Comparison of ENCODE assay signal across 9 cellular contexts in genomic region chr2:223053431-223054192, GRCh38. TPM values are rescaled to one million over a fixed set of nuclear protein-coding genes. Genes with fewer than 3 reads are reported as not detected.
DNase-seq lines count a peak whose midpoint lies in the region; ATAC-seq, FAIRE-seq and TF ChIP-seq lines count a peak whose summit lies in the region.
"Had no signal": no experiment of that assay in that cellular context is flagged by ENCODE, and none has a peak within 500 bp of the region (broad histone marks: within the 10 kb centered on the region; RNA-seq: fewer than 3 reads in every experiment).

No MANE protein-coding gene starts in this region.

- peak overlapping the region; percentile 52 to 64 (median 63) for H3K4me3 ChIP-seq in esophagus muscularis mucosa
- no peak overlapping the region for H3K4me3 ChIP-seq in neural progenitor cell
- H3K4me3 ChIP-seq in tibial nerve = peak overlapping the region; percentile 28 to 54 (median 40)

- TF ChIP-seq CTCF in esophagus muscularis mucosa (IDR thresholded peaks at IDR 0.05) (no peak), neural progenitor cell (IDR thresholded peaks at IDR 0.05) (no peak), tibial nerve (IDR thresholded peaks at IDR 0.05) (no peak)

- H3K4me2 ChIP-seq in neural progenitor cell = no peak overlapping the region

- no peaks in the 10 kb centered on the region for H3K79me2 ChIP-seq in neural progenitor cell (ENCODE audit: low read depth)

- H3K27ac Mint-ChIP-seq in T-helper 17 cell (no peak overlapping the region), neural progenitor cell (peak overlapping the region; percentile 69)

- H3K36me3 Mint-ChIP-seq in T-helper 17 cell (ENCODE audit: low read depth) (no peaks in the 10 kb centered on the region), neural progenitor cell (no peaks in the 10 kb centered on the region)

- H3K9me3 Mint-ChIP-seq in neural progenitor cell = peaks cover 3% of the 10 kb centered on the region

- H3K4me1 Mint-ChIP-seq in T-helper 17 cell = no peaks in the 10 kb centered on the region
- H3K4me1 Mint-ChIP-seq in neural progenitor cell = peaks cover 43% of the 10 kb centered on the region

- no peaks in the 10 kb centered on the region for H3F3A ChIP-seq in neural progenitor cell (ENCODE audit: low read depth)

- TF ChIP-seq POLR2A in esophagus muscularis mucosa (IDR thresholded peaks at IDR 0.05; ENCODE audit: low read depth) = no peak
- TF ChIP-seq POLR2A in tibial nerve (IDR thresholded peaks at IDR 0.05) = no peak
- no peak for TF ChIP-seq POLR2A in GM12891 (IDR thresholded peaks at IDR 0.05; ENCODE audit: low read depth, low read length)

- no peak overlapping the region for H3K9ac ChIP-seq in neural progenitor cell

- no peak overlapping the region for H2AFZ ChIP-seq in neural progenitor cell (replicated peaks)

- no peaks in the 10 kb centered on the region for H4K20me1 ChIP-seq in neural progenitor cell (ENCODE audit: low read depth)

- no peak for TF ChIP-seq EP300 in esophagus muscularis mucosa (IDR thresholded peaks at IDR 0.05)
- peak in 1 of 2 donors; percentile 41 for TF ChIP-seq EP300 in tibial nerve (IDR thresholded peaks at IDR 0.05)

- H3K27ac ChIP-seq in esophagus muscularis mucosa (replicated peaks in 1 of 4) (peak overlapping the region; percentile 86 to 92 (median 90)), neural progenitor cell (no peak overlapping the region), tibial nerve (peak overlapping the region; percentile 67 to 92 (median 76))

- no peak for ATAC-seq in T-helper 17 cell
- ATAC-seq in HG03521 (IDR thresholded peaks at IDR 0.05; ENCODE audit: unreplicated experiment) = no peak

- H3K27me3 Mint-ChIP-seq in T-helper 17 cell (peaks cover 23% of the 10 kb centered on the region), neural progenitor cell (ENCODE audit: insufficient read depth, low read depth) (peaks cover 4% of the 10 kb centered on the region)

- peaks cover 10 to 77% (median 75%) of the 10 kb centered on the region in 4 donors for H3K4me1 ChIP-seq in esophagus muscularis mucosa
- H3K4me1 ChIP-seq in neural progenitor cell = peaks cover 10% of the 10 kb centered on the region
- H3K4me1 ChIP-seq in tibial nerve = peaks cover 0 to 64% (median 17%) of the 10 kb centered on the region in 4 donors

- no peaks in the 10 kb centered on the region for H3K27me3 ChIP-seq in esophagus muscularis mucosa
- no peaks in the 10 kb centered on the region for H3K27me3 ChIP-seq in neural progenitor cell
- H3K27me3 ChIP-seq in tibial nerve = no peaks in the 10 kb centered on the region

- H3K9me3 ChIP-seq in T-helper 17 cell (ENCODE audit: control insufficient read depth, low read length, poor library complexity, severe bottlenecking) (no peaks in the 10 kb centered on the region), esophagus muscularis mucosa (no peaks in the 10 kb centered on the region), neural progenitor cell (ENCODE audit: low read depth) (no peaks in the 10 kb centered on the region), tibial nerve (no peaks in the 10 kb centered on the region)

- intact Hi-C loops in esophagus muscularis mucosa (cut with DNase I) = loop anchor here (5.0 kb wide), 1 partner anchor 61 kb away; no protein-coding TSS in a partner anchor

- 45% methylated on average over 13 of the region's 16 CpGs for WGBS in esophagus muscularis mucosa
- WGBS in tibial nerve, 2 donors = 56 to 58% methylated on average over 16 of the region's 16 CpGs

- H3K36me3 ChIP-seq in esophagus muscularis mucosa (no peaks in the 10 kb centered on the region), neural progenitor cell (no peaks in the 10 kb centered on the region), tibial nerve (no peaks in the 10 kb centered on the region)

- DNase-seq in T-helper 17 cell (no peak), esophagus muscularis mucosa (ENCODE audit: extremely low spot score) (peak; percentile 89), neural progenitor cell (ENCODE audit: low spot score) (no peak), tibial nerve (ENCODE audit: low spot score in 2 of 2) (no peak), GM12891 (ENCODE audit: insufficient read length, low spot score) (no peak), NCI-H146 treated with DMSO at 0.1 percent for 48 hours (lab: John Stamatoyannopoulos, UW; ENCODE audit: unreplicated experiment) (no peak)
- DNase-seq: NCI-H524; stimulated activated CD4-positive, alpha-beta T cell treated with anti-CD3 and anti-CD28 coated beads, Interleukin-4, amount 100 ng/mL, for 1 hour had no signal

- FAIRE-seq in GM12891 (lab: Jason Lieb, UNC) = no peak

- H3K4me3 Mint-ChIP-seq in T-helper 17 cell (peak overlapping the region; percentile 7), neural progenitor cell (peak overlapping the region; percentile 36)

TF ChIP-seq in GM12891, 5 proteins besides CTCF, POLR2A, EP300 and RAD21:
- no peak for TF ChIP-seq POU2F2 (IDR thresholded peaks at IDR 0.05; ENCODE audit: low read depth, low read length)
- TF ChIP-seq TAF1 (IDR thresholded peaks at IDR 0.05; ENCODE audit: low read depth, low read length) = no peak

RNA-seq across cellular contexts. Expression of gene KCNE4, which starts 1.6 kb away (rescaled TPM):
- total RNA-seq in T-helper 17 cell = not detected
- 10 to 100 TPM; 11.6 to 38.1 (median 17.7) TPM for total RNA-seq in esophagus muscularis mucosa
- total RNA-seq in neural progenitor cell (ENCODE audit: low replicate concordance) = not detected in 2 replicates
- 10 to 100 TPM in 1 of 4 donors, 1 to 10 TPM in 3; 8.2 to 12.2 (median 8.7) TPM for total RNA-seq in tibial nerve
- not detected for polyA plus RNA-seq in GM12891 (2012; ENCODE audit: low read depth, missing spikeins)
